In the genomic region with DNA sequence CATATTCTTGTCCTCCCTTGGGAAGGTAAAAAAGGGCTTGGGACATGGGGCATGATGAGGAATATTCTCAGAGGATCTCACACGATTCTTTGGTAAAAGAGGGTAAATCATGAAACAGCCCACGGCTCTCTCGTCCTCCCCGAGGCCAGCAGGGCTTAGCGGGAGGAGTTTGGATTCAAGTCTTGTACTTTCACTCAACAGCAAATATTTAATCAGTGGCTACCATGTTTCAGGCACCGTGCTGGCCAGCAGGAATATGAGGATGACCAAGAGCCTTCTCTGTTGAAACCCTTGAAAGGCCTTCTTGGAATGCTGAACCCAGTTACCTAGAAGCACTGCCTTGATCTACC, we compare ENCODE assay signal across 10 cellular contexts. TPM values are rescaled to one million over a fixed set of nuclear protein-coding genes. Genes with fewer than 3 reads are reported as not detected.
DNase-seq lines count a peak whose midpoint lies in the region; ATAC-seq and TF ChIP-seq lines count a peak whose summit lies in the region.
"Had no signal": no experiment of that assay in that cellular context is flagged by ENCODE, and none has a peak within 500 bp of the region (broad histone marks: within the 10 kb centered on the region; RNA-seq: fewer than 3 reads in every experiment).

No MANE protein-coding gene starts in this region.

- peaks cover 51% of the 10 kb centered on the region for H3K36me3 Mint-ChIP-seq in activated naive CD4-positive, alpha-beta T cell treated with anti-CD3 and anti-CD28 coated beads for 36 hours (ENCODE audit: low read depth)

- H3K27ac ChIP-seq in adrenal gland (peak overlapping the region; percentile 46 to 92 (median 82)), lung (ENCODE audit: low read depth in 1 of 2, low read length in 1 of 2) (peak overlapping the region; percentile 54 to 65), tibial artery (peak overlapping the region; percentile 62 to 73)

- no peak for TF ChIP-seq POLR2A in adrenal gland (IDR thresholded peaks at IDR 0.05)

- ATAC-seq in lung (ENCODE audit: insufficient read depth, low FRiP score) (no peak), GM18498 (IDR thresholded peaks at IDR 0.05; ENCODE audit: unreplicated experiment) (no peak)

- H3K27ac Mint-ChIP-seq in activated naive CD4-positive, alpha-beta T cell treated with anti-CD3 and anti-CD28 coated beads for 36 hours: peak overlapping the region; percentile 91

- H3K4me3 ChIP-seq in adrenal gland: no peak overlapping the region
- H3K4me3 ChIP-seq in lung: no peak overlapping the region
- no peak overlapping the region for H3K4me3 ChIP-seq in tibial artery

- intact Hi-C loops in activated naive CD4-positive, alpha-beta T cell treated with anti-CD3 and anti-CD28 coated beads for 36 hours (cut with micrococcal nuclease): no loop called here
- intact Hi-C loops in adrenal gland (cut with DNase I) (no loop called here), tibial artery (cut with DNase I; ENCODE audit: low total_unique reads) (no loop called here)

- H3K9me3 ChIP-seq in adrenal gland (replicated peaks in 1 of 3) (no peaks in the 10 kb centered on the region), lung (ENCODE audit: control insufficient read depth in 2 of 2, insufficient read depth in 1 of 2, low read length in 1 of 2) (peaks cover 0 to 2% of the 10 kb centered on the region in 2 donors), tibial artery (no peaks in the 10 kb centered on the region)
- H3K9me3 ChIP-seq: BE2C had no signal

- DNase-seq in activated naive CD4-positive, alpha-beta T cell treated with anti-CD3 and anti-CD28 coated beads for 36 hours: no peak
- DNase-seq in activated naive CD4-positive, alpha-beta T cell (lab: John Stamatoyannopoulos, UW): no peak
- DNase-seq in adrenal gland: no peak
- DNase-seq in lung (ENCODE audit: low spot score): no peak
- DNase-seq in tibial artery: no peak
- no peak for DNase-seq in Kasumi-1 (lab: John Stamatoyannopoulos, UW)
- DNase-seq in stimulated activated CD4-positive, alpha-beta T cell treated with anti-CD3 and anti-CD28 coated beads, Interleukin-2, amount 100 ng/mL, for 24 hours: no peak
- DNase-seq: BE2C, occipital lobe had no signal

- TF ChIP-seq CTCF in adrenal gland (IDR thresholded peaks at IDR 0.05) (no peak), lung (IDR thresholded peaks at IDR 0.05; ENCODE audit: control extremely low read depth, extremely low read depth) (no peak), tibial artery (IDR thresholded peaks at IDR 0.05) (no peak)

- H3K4me1 ChIP-seq in adrenal gland (replicated peaks in 1 of 2) (peaks cover 59 to 76% of the 10 kb centered on the region in 2 donors), lung (ENCODE audit: control insufficient read depth in 2 of 2, insufficient read depth in 2 of 2, low read length in 2 of 2) (peaks cover 38 to 53% of the 10 kb centered on the region in 2 donors), tibial artery (peaks cover 0 to 65% (median 46%) of the 10 kb centered on the region in 4 donors)

- CTCF ChIA-PET in activated naive CD4-positive, alpha-beta T cell treated with anti-CD3 and anti-CD28 coated beads for 36 hours (lab: Charles Lee): interaction anchor here (0.6 to 3.7 kb wide), 7 partner anchors 9 to 158 kb away, joined by 3 to 20 read pairs (median 3); partner anchors contain the start of gene MAP3K14

- H3K9me3 Mint-ChIP-seq in activated naive CD4-positive, alpha-beta T cell treated with anti-CD3 and anti-CD28 coated beads for 36 hours: no peaks in the 10 kb centered on the region

- H3K4me3 Mint-ChIP-seq in activated naive CD4-positive, alpha-beta T cell treated with anti-CD3 and anti-CD28 coated beads for 36 hours: peak overlapping the region; percentile 48

- no peaks in the 10 kb centered on the region for H3K27me3 Mint-ChIP-seq in activated naive CD4-positive, alpha-beta T cell treated with anti-CD3 and anti-CD28 coated beads for 36 hours (ENCODE audit: low read depth)

- WGBS in adrenal gland, 4 donors: 40 to 47% (median 44%) methylated on average over 6 of the region's 6 CpGs
- 54 to 61% methylated on average over 6 of the region's 6 CpGs for WGBS in lung, 2 donors

- H3K27me3 ChIP-seq in adrenal gland (no peaks in the 10 kb centered on the region), lung (ENCODE audit: control insufficient read depth, insufficient read depth) (no peaks in the 10 kb centered on the region), tibial artery (no peaks in the 10 kb centered on the region)
- H3K27me3 ChIP-seq: BE2C had no signal

- peaks cover 87% of the 10 kb centered on the region for H3K4me1 Mint-ChIP-seq in activated naive CD4-positive, alpha-beta T cell treated with anti-CD3 and anti-CD28 coated beads for 36 hours (ENCODE audit: low read depth)

- H3K36me3 ChIP-seq in adrenal gland (replicated peaks in 1 of 2) (no peaks in the 10 kb centered on the region), lung (ENCODE audit: control insufficient read depth in 2 of 2, insufficient read depth in 2 of 2, low read length in 2 of 2) (no peaks in the 10 kb centered on the region), tibial artery (no peaks in the 10 kb centered on the region)

RNA-seq across cellular contexts. Expression of gene MAP3K14, which starts 8.8 kb away (rescaled TPM):
- 10 to 100 TPM; 45.5 to 52.0 TPM for total RNA-seq in activated naive CD4-positive, alpha-beta T cell treated with anti-CD3 and anti-CD28 coated beads for 36 hours
- total RNA-seq in adrenal gland: 1 to 10 TPM; 2.4 to 9.7 (median 7.2) TPM
- 10 to 100 TPM in 1 of 3 donors, 1 to 10 TPM in 2; 2.9 to 14.7 (median 7.7) TPM for polyA plus RNA-seq in adrenal gland
- total RNA-seq in lung: 10 to 100 TPM in 1 of 2 donors, 1 to 10 TPM in 1; 5.9 to 13.5 TPM
- polyA plus RNA-seq in lung: 1 to 10 TPM; 6.4 to 9.2 TPM

RNA-seq across cellular contexts. Expression of gene SPATA32, which starts 46.1 kb away (rescaled TPM):
- under 1 TPM in 1 of 2 experiments, not detected in 1; 0.12 TPM for total RNA-seq in activated naive CD4-positive, alpha-beta T cell treated with anti-CD3 and anti-CD28 coated beads for 36 hours
- total RNA-seq in adrenal gland (under 1 TPM in 1 of 8 donors, not detected in 7; 0.11 TPM), lung (under 1 TPM in 1 of 2 donors, not detected in 1; 0.21 TPM)
- polyA plus RNA-seq in adrenal gland (not detected), lung (under 1 TPM; 0.08 to 0.40 TPM)
- total RNA-seq: occipital lobe had no signal
